Comparison of ENCODE assay signal across 7 cellular contexts in the genomic region with DNA sequence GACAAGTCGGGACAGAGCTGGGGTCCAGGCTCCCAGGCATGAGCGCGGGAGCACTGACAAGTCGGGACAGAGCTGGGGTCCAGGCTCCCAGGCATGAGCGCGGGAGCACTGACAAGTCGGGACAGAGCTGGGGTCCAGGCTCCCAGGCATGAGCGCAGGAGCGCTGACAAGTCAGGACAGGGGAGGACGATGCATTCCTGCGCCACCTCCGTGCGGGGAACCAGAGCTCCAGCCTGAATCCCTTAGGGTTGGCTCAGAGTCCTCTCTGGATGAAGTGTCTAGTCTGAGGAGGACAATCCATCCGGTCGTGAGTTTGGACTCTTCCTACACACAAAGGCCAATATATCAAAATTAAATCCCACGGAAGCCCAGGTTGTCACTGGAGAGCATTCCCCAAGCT.
DNase-seq lines count a peak whose midpoint lies in the region; ATAC-seq and TF ChIP-seq lines count a peak whose summit lies in the region.
"Not testable (repeated sequence)": the region's sequence is repeated elsewhere in the genome, so short reads cannot be mapped to it uniquely, and the experiment has no call there.

No MANE protein-coding gene starts in this region.

- H4K20me1 ChIP-seq in BLaER1 treated with 17β-estradiol and CSF1 and Interleukin-3, amounts not matched to agents 10 nM and 100 nM = peaks cover 83 to 94% (median 91%) of the 10 kb centered on the region in 11 experiments

- H3K27ac ChIP-seq in BLaER1 treated with 17β-estradiol and CSF1 and Interleukin-3, amounts not matched to agents 10 nM and 100 nM = peak overlapping the region in 2 of 11 experiments; percentile 78 to 84; a peak in 2 of 22 replicates

- not testable (repeated sequence) for H3K9me3 ChIP-seq in BLaER1 treated with 17β-estradiol and CSF1 and Interleukin-3, amounts not matched to agents 10 nM and 100 nM (replicated peaks in 1 of 11)

- H3K4me1 ChIP-seq in BLaER1 treated with 17β-estradiol and CSF1 and Interleukin-3, amounts not matched to agents 10 nM and 100 nM = peaks cover 56 to 92% (median 88%) of the 10 kb centered on the region in 10 experiments

- DNase-seq in H7 = peak; percentile 36
- DNase-seq in activated naive CD4-positive, alpha-beta T cell treated with anti-CD3 and anti-CD28 coated beads, Interleukin-2, amount 50 U/mL, for 16 hours = peak; percentile 2
- peak; percentile 30 for DNase-seq in chondrocyte (ENCODE audit: low spot score)
- DNase-seq in left ventricle myocardium superior = peak; percentile 8
- DNase-seq in natural killer cell treated with Interleukin-12 subunit alpha and Interleukin-12 subunit beta and Interleukin-15 and Interleukin-18, amount 100 ng/mL, for 72 hours (ENCODE audit: low spot score) = peak; percentile 54
- DNase-seq in stimulated activated naive B cell treated with anti-CD40 and anti-IgM and Interleukin-4, amounts not matched to agents 10 μg/mL and 1 μg/mL and 100 μg/mL, for 72 hours = not testable (repeated sequence)

- H3K27me3 Mint-ChIP-seq in chondrocyte (ENCODE audit: low read depth); stimulated activated naive B cell treated with anti-CD40 and anti-IgM and Interleukin-4, amounts not matched to agents 10 μg/mL and 1 μg/mL and 100 μg/mL, for 72 hours: not testable (repeated sequence)
- H3K27me3 Mint-ChIP-seq in natural killer cell treated with Interleukin-12 subunit alpha and Interleukin-12 subunit beta and Interleukin-15 and Interleukin-18, amount 100 ng/mL, for 72 hours = peaks cover 19 to 44% of the 10 kb centered on the region in 2 donors

- not testable (repeated sequence) for TF ChIP-seq CTCF in chondrocyte (IDR thresholded peaks at IDR 0.05)

- intact Hi-C loops in left ventricle myocardium superior (cut with micrococcal nuclease) = not testable (repeated sequence)

- not testable (repeated sequence) for H3K9me3 Mint-ChIP-seq in chondrocyte (ENCODE audit: low read depth); natural killer cell treated with Interleukin-12 subunit alpha and Interleukin-12 subunit beta and Interleukin-15 and Interleukin-18, amount 100 ng/mL, for 72 hours; stimulated activated naive B cell treated with anti-CD40 and anti-IgM and Interleukin-4, amounts not matched to agents 10 μg/mL and 1 μg/mL and 100 μg/mL, for 72 hours

- not testable (repeated sequence) for H3K36me3 ChIP-seq in BLaER1 treated with 17β-estradiol and CSF1 and Interleukin-3, amounts not matched to agents 10 nM and 100 nM; H7 (replicated peaks; ENCODE audit: control insufficient read depth, insufficient read depth, low read length)

- H3K27ac Mint-ChIP-seq in chondrocyte (ENCODE audit: unreplicated experiment); natural killer cell treated with Interleukin-12 subunit alpha and Interleukin-12 subunit beta and Interleukin-15 and Interleukin-18, amount 100 ng/mL, for 72 hours: not testable (repeated sequence)
- peak overlapping the region; percentile 71 for H3K27ac Mint-ChIP-seq in stimulated activated naive B cell treated with anti-CD40 and anti-IgM and Interleukin-4, amounts not matched to agents 10 μg/mL and 1 μg/mL and 100 μg/mL, for 72 hours

- not testable (repeated sequence) for H3K4me3 ChIP-seq in BLaER1 treated with 17β-estradiol and CSF1 and Interleukin-3, amounts not matched to agents 10 nM and 100 nM; H7 (ENCODE audit: insufficient read depth, low read depth, low read length)

- peak overlapping the region in 1 of 11 experiments; percentile 78; a peak in 2 of 22 replicates for H3K9ac ChIP-seq in BLaER1 treated with 17β-estradiol and CSF1 and Interleukin-3, amounts not matched to agents 10 nM and 100 nM

- H3K36me3 Mint-ChIP-seq in chondrocyte (ENCODE audit: low read depth); natural killer cell treated with Interleukin-12 subunit alpha and Interleukin-12 subunit beta and Interleukin-15 and Interleukin-18, amount 100 ng/mL, for 72 hours: not testable (repeated sequence)
- H3K36me3 Mint-ChIP-seq in stimulated activated naive B cell treated with anti-CD40 and anti-IgM and Interleukin-4, amounts not matched to agents 10 μg/mL and 1 μg/mL and 100 μg/mL, for 72 hours = peaks cover 47 to 62% of the 10 kb centered on the region in 2 donors

- not testable (repeated sequence) for H3K4me1 Mint-ChIP-seq in chondrocyte (ENCODE audit: low read depth)
- peaks cover 42 to 50% of the 10 kb centered on the region in 2 donors for H3K4me1 Mint-ChIP-seq in natural killer cell treated with Interleukin-12 subunit alpha and Interleukin-12 subunit beta and Interleukin-15 and Interleukin-18, amount 100 ng/mL, for 72 hours (ENCODE audit: low read depth in 2 of 2)
- H3K4me1 Mint-ChIP-seq in stimulated activated naive B cell treated with anti-CD40 and anti-IgM and Interleukin-4, amounts not matched to agents 10 μg/mL and 1 μg/mL and 100 μg/mL, for 72 hours = peaks cover 62 to 78% of the 10 kb centered on the region in 2 donors

- not testable (repeated sequence) for ATAC-seq in left ventricle myocardium superior; natural killer cell treated with Interleukin-12 subunit alpha and Interleukin-12 subunit beta and Interleukin-15 and Interleukin-18, amount 100 ng/mL, for 72 hours; stimulated activated naive B cell treated with anti-CD40 and anti-IgM and Interleukin-4, amounts not matched to agents 10 μg/mL and 1 μg/mL and 100 μg/mL, for 72 hours (replicated peaks)

- H3K27me3 ChIP-seq in BLaER1 treated with 17β-estradiol and CSF1 and Interleukin-3, amounts not matched to agents 10 nM and 100 nM = peaks cover 0 to 32% (median 0%) of the 10 kb centered on the region in 11 experiments; a peak in 7 of 22 replicates
- not testable (repeated sequence) for H3K27me3 ChIP-seq in H7 (ENCODE audit: control insufficient read depth, insufficient read depth, low read length)

- H3K4me3 Mint-ChIP-seq in chondrocyte (ENCODE audit: unreplicated experiment); natural killer cell treated with Interleukin-12 subunit alpha and Interleukin-12 subunit beta and Interleukin-15 and Interleukin-18, amount 100 ng/mL, for 72 hours; stimulated activated naive B cell treated with anti-CD40 and anti-IgM and Interleukin-4, amounts not matched to agents 10 μg/mL and 1 μg/mL and 100 μg/mL, for 72 hours: not testable (repeated sequence)

- H3K4me2 ChIP-seq in BLaER1 treated with 17β-estradiol and CSF1 and Interleukin-3, amounts not matched to agents 10 nM and 100 nM = peak overlapping the region in 9 of 11 experiments; percentile 91 to 98 (median 94); a peak in 17 of 22 replicates
